ENCODE assay signal across 2 cellular contexts in the genomic region with DNA sequence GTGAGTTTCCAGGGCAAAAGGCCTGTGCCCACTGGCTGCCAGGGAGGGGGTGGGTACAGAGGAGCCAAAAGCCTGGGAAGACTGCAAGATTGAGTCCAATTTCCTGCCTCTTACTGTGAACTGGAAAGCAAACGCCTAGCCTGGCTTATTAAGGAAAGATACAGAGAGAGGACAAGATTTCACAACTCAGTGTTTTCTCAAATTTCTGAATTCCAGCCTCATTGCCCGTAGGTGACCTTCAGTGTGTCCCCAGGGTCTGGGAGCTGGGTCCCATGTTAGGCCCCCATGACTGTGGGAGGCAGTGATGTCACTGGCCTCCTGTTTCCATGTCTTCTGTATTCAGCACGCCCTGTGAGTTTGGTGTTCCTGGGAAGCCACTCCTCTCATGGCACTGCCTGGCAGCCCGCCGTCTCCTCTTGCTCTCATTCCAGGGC.
TF ChIP-seq lines count a peak whose summit lies in the region.

No MANE protein-coding gene starts in this region.

TF ChIP-seq in GM23338, 12 proteins besides CTCF, POLR2A, EP300 and RAD21 (continues in another document):
- TF ChIP-seq EZH2phosphoT487 (IDR thresholded peaks at IDR 0.05; ENCODE audit: unreplicated experiment) (no peak), ZNF114 (CRISPR knock-in tag; IDR thresholded peaks at IDR 0.05) (no peak), NANOG (IDR thresholded peaks at IDR 0.05; ENCODE audit: borderline replicate concordance) (no peak), CREB1 (CRISPR knock-in tag; IDR thresholded peaks at IDR 0.05; ENCODE audit: low read depth) (no peak), JUNB (IDR thresholded peaks at IDR 0.05; ENCODE audit: unreplicated experiment) (no peak), STAT1 (IDR thresholded peaks at IDR 0.05; ENCODE audit: unreplicated experiment) (no peak), POLR2AphosphoS5 (IDR thresholded peaks at IDR 0.05; ENCODE audit: low read depth) (no peak), ZNF331 (CRISPR knock-in tag; IDR thresholded peaks at IDR 0.05; ENCODE audit: low read depth) (no peak), EZH2 (IDR thresholded peaks at IDR 0.05; ENCODE audit: low read depth, unreplicated experiment) (no peak), ZNF462 (CRISPR knock-in tag; IDR thresholded peaks at IDR 0.05) (no peak)
- TF ChIP-seq, protein P1, sequence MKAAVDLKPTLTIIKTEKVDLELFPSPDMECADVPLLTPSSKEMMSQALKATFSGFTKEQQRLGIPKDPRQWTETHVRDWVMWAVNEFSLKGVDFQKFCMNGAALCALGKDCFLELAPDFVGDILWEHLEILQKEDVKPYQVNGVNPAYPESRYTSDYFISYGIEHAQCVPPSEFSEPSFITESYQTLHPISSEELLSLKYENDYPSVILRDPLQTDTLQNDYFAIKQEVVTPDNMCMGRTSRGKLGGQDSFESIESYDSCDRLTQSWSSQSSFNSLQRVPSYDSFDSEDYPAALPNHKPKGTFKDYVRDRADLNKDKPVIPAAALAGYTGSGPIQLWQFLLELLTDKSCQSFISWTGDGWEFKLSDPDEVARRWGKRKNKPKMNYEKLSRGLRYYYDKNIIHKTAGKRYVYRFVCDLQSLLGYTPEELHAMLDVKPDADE (IDR thresholded peaks at IDR 0.05): no peak

TF ChIP-seq in H1, 55 proteins besides CTCF, POLR2A, EP300 and RAD21:
- TF ChIP-seq TEAD4 (IDR thresholded peaks at IDR 0.05; ENCODE audit: low read depth, low read length): no peak
- no peak for TF ChIP-seq NRF1 (IDR thresholded peaks at IDR 0.05; ENCODE audit: low read depth, low read length)
- TF ChIP-seq POLR2AphosphoS5 (IDR thresholded peaks at IDR 0.05; ENCODE audit: low read depth, low read length): no peak
- no peak for TF ChIP-seq NANOG (IDR thresholded peaks at IDR 0.05; ENCODE audit: insufficient read depth, low read depth, low read length, poor library complexity, severe bottlenecking)
- TF ChIP-seq TAF7 (optimal IDR thresholded peaks at IDR 0.05; ENCODE audit: borderline replicate concordance, low read depth, low read length): no peak
- TF ChIP-seq KDM4A (IDR thresholded peaks at IDR 0.05; ENCODE audit: low read depth, low read length, severe bottlenecking): no peak
